In the genomic region with DNA sequence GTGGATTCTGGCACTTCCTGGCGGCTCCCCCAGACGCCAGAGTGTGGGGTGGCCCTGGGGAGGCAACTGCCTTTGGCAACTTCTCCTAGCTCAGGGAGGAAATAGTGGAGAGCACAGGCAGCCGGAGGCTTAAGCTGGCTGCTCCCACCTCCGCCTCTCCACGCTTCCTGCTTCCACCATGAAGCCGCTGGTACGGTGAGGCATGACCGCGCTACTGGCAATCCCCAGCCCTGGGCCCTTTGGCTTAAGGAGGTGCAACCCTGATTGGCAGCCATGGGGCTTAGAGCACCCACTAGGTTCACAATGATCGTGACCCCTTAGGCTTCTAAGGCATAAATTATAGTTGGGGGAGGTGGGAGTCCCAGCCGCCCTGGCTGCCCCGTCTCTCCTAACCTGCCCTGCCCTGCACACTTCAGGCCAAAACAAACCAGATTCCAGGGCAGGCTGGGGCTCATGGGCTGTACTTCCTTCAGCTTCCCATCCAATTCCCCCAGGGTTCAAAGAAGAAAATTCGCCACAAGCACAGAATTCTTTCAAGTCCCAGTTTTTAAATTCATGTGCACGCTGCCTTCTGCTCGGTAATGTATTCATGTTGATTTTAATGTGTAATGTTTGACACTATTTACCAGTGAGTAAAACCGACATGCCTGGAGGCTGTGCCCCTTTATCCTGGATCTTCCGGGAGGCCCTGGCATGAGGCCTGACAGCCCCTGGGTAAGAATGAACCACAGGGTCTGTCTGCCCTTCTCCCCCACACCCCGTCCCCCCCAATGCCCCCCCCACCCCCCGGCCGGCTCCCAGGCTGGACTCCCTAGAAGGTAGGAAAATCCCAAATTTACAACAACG, we compare ENCODE assay signal across 9 cellular contexts.
DNase-seq lines count a peak whose midpoint lies in the region; ATAC-seq lines count a peak whose summit lies in the region.
"Had no signal": no experiment of that assay in that cellular context is flagged by ENCODE, and none has a peak within 500 bp of the region (broad histone marks: within the 10 kb centered on the region; RNA-seq: fewer than 3 reads in every experiment).

No MANE protein-coding gene starts in this region.

- peak overlapping the region; percentile 98 for H3K27ac ChIP-seq in SK-N-MC

- H3K36me3 ChIP-seq in SK-N-MC (ENCODE audit: insufficient read depth, low read length), result no peaks in the 10 kb centered on the region

- peak; percentile 57 to 95 for ATAC-seq in left cardiac atrium
- ATAC-seq in HG03565 (IDR thresholded peaks at IDR 0.05; ENCODE audit: unreplicated experiment), result no peak
- no peak for ATAC-seq in GM21717 (IDR thresholded peaks at IDR 0.05; ENCODE audit: unreplicated experiment)

- H3K4me3 ChIP-seq in SK-N-MC, result peak overlapping the region; percentile 91

- intact Hi-C loops in left cardiac atrium (cut with DNase I) (no loop called here), posterior vena cava (cut with DNase I) (loop anchor here in 1 of 2 donors (5.0 kb wide), 1 partner anchor 570 kb away; no protein-coding TSS in a partner anchor)

- H3K9ac ChIP-seq in SK-N-MC (ENCODE audit: insufficient read length), result peak overlapping the region; percentile 90

- peak; percentile 62 for DNase-seq in Daoy (ENCODE audit: low read depth)
- DNase-seq in SK-N-MC (ENCODE audit: low read depth, low spot score), result peak; percentile 70
- DNase-seq in left cardiac atrium, result peak; percentile 58
- DNase-seq in posterior vena cava (ENCODE audit: low spot score), result peak; percentile 88
- no peak for DNase-seq in NCI-H2029 treated with DMSO at 0.1 percent for 48 hours (lab: John Stamatoyannopoulos, UW)
- DNase-seq in D341Med (ENCODE audit: low spot score), result no peak
- DNase-seq: T1000 had no signal

- no peaks in the 10 kb centered on the region for H3K9me3 ChIP-seq in SK-N-MC (ENCODE audit: low read depth, low read length)

Comparison
In these comparisons a context has a peak if more than half of its experiments do, and no peak if none do; other contexts are left out.
1. DNase-seq: peak in Daoy (single experiment), SK-N-MC (single experiment), left cardiac atrium (single experiment) and posterior vena cava (single experiment); none in NCI-H2029 treated with DMSO at 0.1 percent for 48 hours (single experiment) and D341Med (single experiment).
2. ATAC-seq: peak in left cardiac atrium (2 of 2); none in HG03565 (single experiment) and GM21717 (single experiment).